Comparison of ENCODE assay signal across 22 cellular contexts in genomic region chr6:151299009-151299408, GRCh38.
"Had no signal": no experiment of that assay in that cellular context is flagged by ENCODE, and none has a peak within 500 bp of the region (broad histone marks: within the 10 kb centered on the region; RNA-seq: fewer than 3 reads in every experiment).

No MANE protein-coding gene starts in this region.

- H3K27ac ChIP-seq: heart right ventricle, lower lobe of right lung, psoas muscle, skin epidermis had no signal

- H3K4me1 ChIP-seq: lower lobe of right lung, psoas muscle had no signal

- H3K9me3 ChIP-seq: esophagus muscularis mucosa, heart right ventricle, lower lobe of right lung, ovary, psoas muscle, SK-N-SH, upper lobe of left lung had no signal

- H3K36me3 ChIP-seq: esophagus muscularis mucosa, heart right ventricle, lower lobe of right lung, ovary had no signal

- H3K9ac ChIP-seq: SK-N-SH had no signal

- H3K4me2 ChIP-seq: SK-N-SH had no signal

- H3K27me3 ChIP-seq: esophagus muscularis mucosa, heart right ventricle, ovary, upper lobe of left lung had no signal

- DNase-seq: activated CD4-positive, alpha-beta memory T cell treated with anti-CD3 and anti-CD28 coated beads, Interleukin-2, amount 10 ng/mL, durations not matched to agents 7 days and 5 days; activated CD4-positive, alpha-beta T cell treated with anti-CD3 and anti-CD28 coated beads, Interleukin-2, amount 10 ng/mL, durations not matched to agents 24 days and 14 days; activated effector memory CD4-positive, alpha-beta T cell treated with anti-CD3 and anti-CD28 coated beads, Interleukin-2, amount 50 U/mL, for 16 hours; activated naive CD4-positive, alpha-beta T cell treated with anti-CD3 and anti-CD28 coated beads, Interleukin-2, amount 50 U/mL, for 16 hours; aorta; central memory CD4-positive, alpha-beta T cell; dermis blood vessel endothelial cell; effector CD8-positive, alpha-beta T cell; heart right ventricle; kidney; lower lobe of right lung; mesendoderm; natural killer cell; psoas muscle; right cardiac atrium; SK-N-SH; stimulated activated CD4-positive, alpha-beta T cell treated with anti-CD3 and anti-CD28 coated beads, Interleukin-1b, Interleukin-23, amount 100 ng/mL, for 48 hours; upper lobe of left lung had no signal

- ATAC-seq: heart right ventricle, left lobe of liver, lower lobe of right lung, natural killer cell, psoas muscle, right cardiac atrium had no signal

- H3K4me3 ChIP-seq: esophagus muscularis mucosa, heart right ventricle, lower lobe of right lung, ovary, psoas muscle, skin epidermis, upper lobe of left lung had no signal

- FAIRE-seq: kidney had no signal
